Comparison of ENCODE assay signal across 18 cellular contexts in the genomic region with DNA sequence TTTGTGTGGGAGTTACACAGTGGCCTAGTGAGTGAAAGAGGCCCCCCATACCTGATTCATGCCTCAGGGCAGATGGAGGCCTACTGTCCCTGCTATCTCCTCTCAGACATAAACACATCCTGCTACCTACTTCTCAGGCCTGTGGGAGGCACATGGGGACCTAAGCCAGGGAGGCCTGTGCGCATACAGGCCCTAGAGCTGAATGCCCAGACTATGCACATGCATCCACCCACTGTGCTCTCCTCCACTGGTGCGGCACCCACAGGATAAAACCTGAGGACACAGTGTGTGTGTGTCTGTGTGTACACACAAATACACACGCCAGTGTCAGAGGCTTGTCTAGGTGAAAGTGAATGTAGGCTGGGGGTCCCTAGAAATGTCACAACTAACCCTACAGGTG. TPM values are rescaled to one million over a fixed set of nuclear protein-coding genes. Genes with fewer than 3 reads are reported as not detected.
DNase-seq lines count a peak whose midpoint lies in the region; ATAC-seq and TF ChIP-seq lines count a peak whose summit lies in the region.
"Had no signal": no experiment of that assay in that cellular context is flagged by ENCODE, and none has a peak within 500 bp of the region (broad histone marks: within the 10 kb centered on the region; RNA-seq: fewer than 3 reads in every experiment).

No MANE protein-coding gene starts in this region.

- no peak for DNase-seq in GM12864 (ENCODE audit: low read depth)
- DNase-seq in NCI-H526 treated with DMSO at 0.1 percent for 48 hours (lab: John Stamatoyannopoulos, UW), result peak; percentile 41
- DNase-seq in neuronal stem cell (ENCODE audit: low spot score), result no peak
- no peak for DNase-seq in gastrocnemius medialis
- DNase-seq in effector CD4-positive, alpha-beta T cell, result no peak
- DNase-seq: activated gamma-delta T cell, anterior cingulate cortex, kidney, mesendoderm, Right ventricle myocardium superior had no signal

- no peak overlapping the region for H4K91ac ChIP-seq in neuronal stem cell (ENCODE audit: low read depth, low read length, poor library complexity)

- no peak for TF ChIP-seq POLR2A in gastrocnemius medialis (IDR thresholded peaks at IDR 0.05)

- no peak overlapping the region for H3K4me2 ChIP-seq in neuronal stem cell (ENCODE audit: insufficient read depth, low read length, poor library complexity, severe bottlenecking)
- H3K4me2 ChIP-seq: hepatocyte had no signal

- intact Hi-C loops in gastrocnemius medialis (cut with DNase I; ENCODE audit: low total_unique reads), result no loop called here

- peak; percentile 33 for TF ChIP-seq CTCF in GM12864 (IDR thresholded peaks at IDR 0.05; ENCODE audit: low read depth, low read length, missing control alignments)
- no peak for TF ChIP-seq CTCF in gastrocnemius medialis (IDR thresholded peaks at IDR 0.05 in 4 of 5, conservative IDR thresholded peaks at IDR 0.05 in 1 of 5)

- H3K4me1 ChIP-seq in neuronal stem cell (ENCODE audit: control insufficient read depth in 2 of 2, insufficient read depth in 1 of 2, low read depth in 1 of 2, low read length in 2 of 2), result peaks cover 11 to 18% of the 10 kb centered on the region in 2 donors
- peaks cover 22 to 28% of the 10 kb centered on the region in 2 donors for H3K4me1 ChIP-seq in gastrocnemius medialis

- H4K8ac ChIP-seq in neuronal stem cell (ENCODE audit: low read depth, low read length), result no peak overlapping the region

- H3K9ac ChIP-seq in neuronal stem cell (ENCODE audit: low read depth, low read length, poor library complexity), result no peak overlapping the region

- no peak overlapping the region for H2BK120ac ChIP-seq in neuronal stem cell (ENCODE audit: low read depth, low read length)

- peak overlapping the region; percentile 66 for H3K23ac ChIP-seq in neuronal stem cell (ENCODE audit: low read depth, low read length, poor library complexity)

- WGBS in neuronal stem cell (ENCODE audit: extremely low coverage in 2 of 2, insufficient read length in 2 of 2, insufficient replicate concordance in 1 of 2), 2 donors, result no CpG with 5 or more reads among the region's 3 CpGs

- H2BK15ac ChIP-seq in neuronal stem cell (ENCODE audit: low read length), result no peak overlapping the region

- H3K4ac ChIP-seq in neuronal stem cell (ENCODE audit: low read length), result no peak overlapping the region

- H3K14ac ChIP-seq in neuronal stem cell (ENCODE audit: low read length), result no peak overlapping the region

- H2BK5ac ChIP-seq in neuronal stem cell (ENCODE audit: low read length), result no peak overlapping the region

- no peak overlapping the region for H2AK5ac ChIP-seq in neuronal stem cell (ENCODE audit: low read depth, low read length)

- H3K4me3 ChIP-seq in GM12864 (ENCODE audit: low read depth, low read length) (peak overlapping the region; percentile 62), neuronal stem cell (ENCODE audit: low read length in 2 of 2) (peak overlapping the region in 1 of 2 donors; percentile 59), gastrocnemius medialis (no peak overlapping the region)
- H3K4me3 ChIP-seq: hepatocyte, tibial nerve had no signal

- in situ Hi-C loops in gastrocnemius medialis (cut with MboI; ENCODE audit: low sequenced_read_pairs in 4 of 4), result no loop called here

- peaks cover 0 to 99% (median 57%) of the 10 kb centered on the region in 3 experiments for H3K27me3 ChIP-seq in neuronal stem cell (ENCODE audit: control insufficient read depth in 3 of 3, insufficient read depth in 3 of 3, low read depth in 1 of 3, low read length in 3 of 3)
- H3K27me3 ChIP-seq in gastrocnemius medialis, result peaks cover 99 to 100% (median 99%) of the 10 kb centered on the region in 3 donors

- H2AFZ ChIP-seq in neuronal stem cell (ENCODE audit: low read length), result no peak overlapping the region
- H2AFZ ChIP-seq: hepatocyte had no signal

- H3K36me3 ChIP-seq in neuronal stem cell (replicated peaks in 1 of 2; ENCODE audit: control insufficient read depth in 2 of 2, insufficient read depth in 2 of 2, low read length in 2 of 2), result no peaks in the 10 kb centered on the region
- H3K36me3 ChIP-seq in gastrocnemius medialis, result no peaks in the 10 kb centered on the region
- H3K36me3 ChIP-seq: tibial nerve had no signal

- H3K27ac ChIP-seq in neuronal stem cell (replicated peaks; ENCODE audit: low read length), result no peak overlapping the region
- H3K27ac ChIP-seq in gastrocnemius medialis, result no peak overlapping the region
- H3K27ac ChIP-seq: hepatocyte, tibial nerve had no signal

- H3K9me3 ChIP-seq in neuronal stem cell (replicated peaks in 1 of 2; ENCODE audit: control insufficient read depth in 2 of 2, insufficient read depth in 1 of 2, low read depth in 1 of 2, low read length in 2 of 2), result peaks cover 5 to 6% of the 10 kb centered on the region in 2 donors
- H3K9me3 ChIP-seq in gastrocnemius medialis, result no peaks in the 10 kb centered on the region

- H3K79me1 ChIP-seq in neuronal stem cell (ENCODE audit: low read depth, low read length), result peaks cover 2% of the 10 kb centered on the region

- no peak overlapping the region for H3K18ac ChIP-seq in neuronal stem cell (ENCODE audit: low read length)

- peak; percentile 17 for ATAC-seq in GM18511 (IDR thresholded peaks at IDR 0.05; ENCODE audit: unreplicated experiment)
- no peak for ATAC-seq in GM21447 (IDR thresholded peaks at IDR 0.05; ENCODE audit: unreplicated experiment)
- ATAC-seq in gastrocnemius medialis, result no peak
- ATAC-seq: activated CD4-positive, CD25-positive, alpha-beta regulatory T cell treated with anti-CD3 and anti-CD28 coated beads, Interleukin-2, amount 50 U/mL, for 24 hours had no signal

- no peak overlapping the region for H2BK12ac ChIP-seq in neuronal stem cell (ENCODE audit: low read length)

RNA-seq across cellular contexts. Expression of a gene that starts 1.4 kb away (rescaled TPM):
- not detected for polyA plus RNA-seq in neuronal stem cell (2013, experiment 1 of 2)
- under 0.01 TPM for polyA plus RNA-seq in neuronal stem cell (2013, experiment 2 of 2)
- total RNA-seq in gastrocnemius medialis, result under 1 TPM in 1 of 4 donors, not detected in 3; 0.19 TPM
- total RNA-seq: hepatocyte, pulmonary artery endothelial cell, Right ventricle myocardium superior, tibial nerve had no signal
- polyA plus RNA-seq: BJ, hepatocyte, neural cell had no signal
